In genomic region chr9:10130061-10130675, GRCh38 we compare ENCODE assay signal across 39 cellular contexts.
"Had no signal": no experiment of that assay in that cellular context is flagged by ENCODE, and none has a peak within 500 bp of the region (broad histone marks: within the 10 kb centered on the region; RNA-seq: fewer than 3 reads in every experiment).

No MANE protein-coding gene starts in this region.

- H3K4me3 Mint-ChIP-seq: activated CD4-positive, alpha-beta memory T cell treated with anti-CD3 and anti-CD28 coated beads for 36 hours; activated naive CD4-positive, alpha-beta T cell treated with anti-CD3 and anti-CD28 coated beads, Interleukin-2, amount 10 ng/mL, durations not matched to agents 7 days and 5 days; activated naive CD8-positive, alpha-beta T cell treated with anti-CD3 and anti-CD28 coated beads, Interleukin-2, amount 10 ng/mL, durations not matched to agents 7 days and 5 days; activated T-helper 1 cell treated with anti-CD3 and anti-CD28 coated beads, Interleukin-12 subunit alpha, Interleukin-12 subunit beta, Interleukin-2, Interleukin-4 antibody, amounts not matched to agents 30 ng/mL and 10 ng/mL and 1 ng/mL, durations not matched to agents 14 hours and 24 hours and 36 hours; effector memory CD8-positive, alpha-beta T cell; mesothelial cell of epicardium; naive B cell; nephron progenitor cell; stimulated activated memory B cell treated with anti-CD40 and anti-IgM and Interleukin-4, amounts not matched to agents 10 μg/mL and 1 μg/mL and 100 μg/mL, for 72 hours; T-helper 1 cell treated with Interleukin-12 subunit alpha and Interleukin-12 subunit beta and Interleukin-4 antibody, amounts not matched to agents 30 μg/mL and 1 μg/mL, for 36 hours had no signal

- H3K9me3 ChIP-seq: body of pancreas, gastrocnemius medialis, neutrophil, ovary, prostate gland, stomach, thyroid gland, upper lobe of left lung, vagina had no signal

- H3K9me3 Mint-ChIP-seq: activated naive CD8-positive, alpha-beta T cell treated with anti-CD3 and anti-CD28 coated beads, Interleukin-2, amount 10 ng/mL, durations not matched to agents 7 days and 5 days; naive B cell; nephron progenitor cell had no signal

- H3K36me3 ChIP-seq: cardiac muscle cell, gastrocnemius medialis, neutrophil, ovary, prostate gland, stomach, thyroid gland, upper lobe of left lung, vagina, WERI-Rb-1 had no signal

- H3K27me3 Mint-ChIP-seq: activated CD4-positive, alpha-beta memory T cell treated with anti-CD3 and anti-CD28 coated beads for 36 hours; activated naive CD4-positive, alpha-beta T cell treated with anti-CD3 and anti-CD28 coated beads, Interleukin-2, amount 10 ng/mL, durations not matched to agents 7 days and 5 days; activated naive CD8-positive, alpha-beta T cell treated with anti-CD3 and anti-CD28 coated beads, Interleukin-2, amount 10 ng/mL, durations not matched to agents 7 days and 5 days; effector memory CD8-positive, alpha-beta T cell; naive B cell; stimulated activated memory B cell treated with anti-CD40 and anti-IgM and Interleukin-4, amounts not matched to agents 10 μg/mL and 1 μg/mL and 100 μg/mL, for 72 hours had no signal

- H3K4me2 ChIP-seq: smooth muscle cell had no signal

- H3K27ac ChIP-seq: body of pancreas, cardiac muscle cell, coronary artery, gastrocnemius medialis, neutrophil, ovary, prostate gland, stomach, thyroid gland, upper lobe of left lung, vagina, WERI-Rb-1 had no signal

- FAIRE-seq: endothelial cell of umbilical vein, keratinocyte, TTC549 had no signal

- H3K27me3 ChIP-seq: body of pancreas, cardiac muscle cell, gastrocnemius medialis, neutrophil, ovary, stomach, thyroid gland, upper lobe of left lung, vagina had no signal

- H3K27ac Mint-ChIP-seq: activated CD4-positive, alpha-beta memory T cell treated with anti-CD3 and anti-CD28 coated beads for 36 hours; activated naive CD4-positive, alpha-beta T cell treated with anti-CD3 and anti-CD28 coated beads, Interleukin-2, amount 10 ng/mL, durations not matched to agents 7 days and 5 days; activated naive CD8-positive, alpha-beta T cell treated with anti-CD3 and anti-CD28 coated beads, Interleukin-2, amount 10 ng/mL, durations not matched to agents 7 days and 5 days; activated T-helper 1 cell treated with anti-CD3 and anti-CD28 coated beads, Interleukin-12 subunit alpha, Interleukin-12 subunit beta, Interleukin-2, Interleukin-4 antibody, amounts not matched to agents 30 ng/mL and 10 ng/mL and 1 ng/mL, durations not matched to agents 14 hours and 24 hours and 36 hours; effector memory CD8-positive, alpha-beta T cell; mesothelial cell of epicardium; naive B cell; nephron progenitor cell; stimulated activated memory B cell treated with anti-CD40 and anti-IgM and Interleukin-4, amounts not matched to agents 10 μg/mL and 1 μg/mL and 100 μg/mL, for 72 hours; T-helper 1 cell treated with Interleukin-12 subunit alpha and Interleukin-12 subunit beta and Interleukin-4 antibody, amounts not matched to agents 30 μg/mL and 1 μg/mL, for 36 hours had no signal

- H3K4me3 ChIP-seq: body of pancreas, cardiac muscle cell, coronary artery, gastrocnemius medialis, ovary, prostate gland, smooth muscle cell, stomach, thyroid gland, upper lobe of left lung, vagina had no signal

- DNase-seq: activated CD4-positive, alpha-beta memory T cell treated with anti-CD3 and anti-CD28 coated beads for 36 hours; activated CD4-positive, alpha-beta T cell treated with anti-CD3 and anti-CD28 coated beads for 48 hours; activated CD8-positive, alpha-beta memory T cell treated with anti-CD3 and anti-CD28 coated beads, Interleukin-2, amount 50 U/mL, for 4 hours; activated effector memory CD4-positive, alpha-beta T cell treated with anti-CD3 and anti-CD28 coated beads, Interleukin-2, amount 50 U/mL, for 16 hours; activated naive CD4-positive, alpha-beta T cell treated with anti-CD3 and anti-CD28 coated beads, Interleukin-2, amount 10 ng/mL, durations not matched to agents 7 days and 5 days; activated naive CD8-positive, alpha-beta T cell treated with anti-CD3 and anti-CD28 coated beads, Interleukin-2, amount 10 ng/mL, durations not matched to agents 7 days and 5 days; activated T-cell treated with anti-CD3 and anti-CD28 coated beads, Interleukin-2, amount 50 U/mL, for 1 hour; amniotic stem cell; body of pancreas; cerebellar nuclear complex; effector memory CD8-positive, alpha-beta T cell; gastrocnemius medialis; glutamatergic neuron; left cardiac atrium; left ventricle myocardium superior; naive B cell; nephron progenitor cell; ovary; stimulated activated CD4-positive, alpha-beta T cell treated with anti-CD3 and anti-CD28 coated beads, Interleukin-1b, Interleukin-23, amount 100 ng/mL, for 48 hours; stimulated activated CD4-positive, alpha-beta T cell treated with anti-CD3 and anti-CD28 coated beads, Interleukin-4, amount 100 ng/mL, for 4 hours; stimulated activated CD8-positive, alpha-beta memory T cell treated with anti-CD3 and anti-CD28 coated beads, Interleukin-4, amount 100 ng/mL, for 48 hours; stomach; T-helper 9 cell; thyroid gland; upper lobe of left lung; WERI-Rb-1 had no signal

- H3K36me3 Mint-ChIP-seq: activated CD4-positive, alpha-beta memory T cell treated with anti-CD3 and anti-CD28 coated beads for 36 hours; activated naive CD4-positive, alpha-beta T cell treated with anti-CD3 and anti-CD28 coated beads, Interleukin-2, amount 10 ng/mL, durations not matched to agents 7 days and 5 days; activated naive CD8-positive, alpha-beta T cell treated with anti-CD3 and anti-CD28 coated beads, Interleukin-2, amount 10 ng/mL, durations not matched to agents 7 days and 5 days; mesothelial cell of epicardium; naive B cell; stimulated activated memory B cell treated with anti-CD40 and anti-IgM and Interleukin-4, amounts not matched to agents 10 μg/mL and 1 μg/mL and 100 μg/mL, for 72 hours had no signal

- H3K4me1 Mint-ChIP-seq: activated naive CD4-positive, alpha-beta T cell treated with anti-CD3 and anti-CD28 coated beads, Interleukin-2, amount 10 ng/mL, durations not matched to agents 7 days and 5 days; activated naive CD8-positive, alpha-beta T cell treated with anti-CD3 and anti-CD28 coated beads, Interleukin-2, amount 10 ng/mL, durations not matched to agents 7 days and 5 days; mesothelial cell of epicardium; naive B cell; nephron progenitor cell; stimulated activated memory B cell treated with anti-CD40 and anti-IgM and Interleukin-4, amounts not matched to agents 10 μg/mL and 1 μg/mL and 100 μg/mL, for 72 hours had no signal

- H3K4me1 ChIP-seq: body of pancreas, gastrocnemius medialis, prostate gland, stomach, thyroid gland, upper lobe of left lung, vagina had no signal
